8 cellular contexts compared by ENCODE assay signal in the genomic region with DNA sequence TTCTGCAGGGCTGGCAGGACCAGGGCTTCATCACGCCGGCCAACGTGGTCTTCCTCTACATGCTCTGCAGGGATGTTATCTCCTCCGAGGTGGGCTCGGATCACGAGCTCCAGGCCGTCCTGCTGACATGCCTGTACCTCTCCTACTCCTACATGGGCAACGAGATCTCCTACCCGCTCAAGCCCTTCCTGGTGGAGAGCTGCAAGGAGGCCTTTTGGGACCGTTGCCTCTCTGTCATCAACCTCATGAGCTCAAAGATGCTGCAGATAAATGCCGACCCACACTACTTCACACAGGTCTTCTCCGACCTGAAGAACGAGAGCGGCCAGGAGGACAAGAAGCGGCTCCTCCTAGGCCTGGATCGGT. TPM values are rescaled to one million over a fixed set of nuclear protein-coding genes. Genes with fewer than 3 reads are reported as not detected.
DNase-seq lines count a peak whose midpoint lies in the region; ATAC-seq, FAIRE-seq and TF ChIP-seq lines count a peak whose summit lies in the region.

No MANE protein-coding gene starts in this region.

- H3K27ac Mint-ChIP-seq in stimulated activated naive CD8-positive, alpha-beta T cell treated with anti-CD3 and anti-CD28 coated beads, Interleukin-15, Interleukin-2, amounts not matched to agents 100 ng/mL and 50 ng/mL, for 24 hours = peak overlapping the region; percentile 92
- H3K27ac Mint-ChIP-seq in activated T-helper 1 cell treated with anti-CD3 and anti-CD28 coated beads, Interleukin-12 subunit alpha, Interleukin-12 subunit beta, Interleukin-2, Interleukin-4 antibody, amounts not matched to agents 30 ng/mL and 10 ng/mL and 1 ng/mL, durations not matched to agents 14 hours and 24 hours and 36 hours = peak overlapping the region; percentile 48

- H3K4me2 ChIP-seq in keratinocyte (ENCODE audit: control insufficient read depth, extremely low read depth, insufficient read depth, low read depth, low read length) = peak overlapping the region; percentile 94

- WGBS in transverse colon (ENCODE audit: low coverage in 1 of 2), 2 donors = 82% methylated on average over 15 of the region's 16 CpGs; no CpG with 5 or more reads in 1 of the 2 donors

- H3K36me3 ChIP-seq in keratinocyte (ENCODE audit: control insufficient read depth in 2 of 2, extremely low read depth in 1 of 2, insufficient read depth in 2 of 2, low read length in 2 of 2) = peaks cover 13 to 25% of the 10 kb centered on the region in 2 experiments
- no peaks in the 10 kb centered on the region for H3K36me3 ChIP-seq in transverse colon
- H3K36me3 ChIP-seq in SJCRH30 = no peaks in the 10 kb centered on the region

- H4K20me1 ChIP-seq in keratinocyte (ENCODE audit: control insufficient read depth, extremely low read depth, insufficient read depth, low read length) = no peaks in the 10 kb centered on the region

- dilution Hi-C loops in keratinocyte (cut with MboI; ENCODE audit: extremely low pct_ligation_motif_present, low sequenced_read_pairs) = no loop called here

- H3K4me3 ChIP-seq in keratinocyte (ENCODE audit: control insufficient read depth in 2 of 3, extremely low read depth in 1 of 3, insufficient read depth in 2 of 3, low read depth in 1 of 3, low read length in 3 of 3) (peak overlapping the region; percentile 56 to 83 (median 79)), transverse colon (peak overlapping the region in 2 of 4 donors; percentile 58 to 59), SJCRH30 (no peak overlapping the region)

- H3K27me3 ChIP-seq in keratinocyte (ENCODE audit: control insufficient read depth, extremely low read depth, insufficient read depth, low read length) = no peaks in the 10 kb centered on the region
- no peaks in the 10 kb centered on the region for H3K27me3 ChIP-seq in transverse colon
- H3K27me3 ChIP-seq in SJCRH30 = no peaks in the 10 kb centered on the region

- intact Hi-C loops in activated T-helper 1 cell treated with anti-CD3 and anti-CD28 coated beads, Interleukin-12 subunit alpha, Interleukin-12 subunit beta, Interleukin-2, Interleukin-4 antibody, amounts not matched to agents 30 ng/mL and 10 ng/mL and 1 ng/mL, durations not matched to agents 14 hours and 24 hours and 36 hours (cut with micrococcal nuclease) = loop anchor here (10.0 kb wide), 1 partner anchor 387 kb away; a partner anchor contains a TSS
- intact Hi-C loops in transverse colon (cut with DNase I; ENCODE audit: low total_unique reads) = loop anchor here (10.0 kb wide), 1 partner anchor 267 kb away; no protein-coding TSS in a partner anchor

- H3K4me1 Mint-ChIP-seq in stimulated activated naive CD8-positive, alpha-beta T cell treated with anti-CD3 and anti-CD28 coated beads, Interleukin-15, Interleukin-2, amounts not matched to agents 100 ng/mL and 50 ng/mL, for 24 hours (ENCODE audit: low read depth) = peaks cover 60% of the 10 kb centered on the region
- peaks cover 37% of the 10 kb centered on the region for H3K4me1 Mint-ChIP-seq in activated T-helper 1 cell treated with anti-CD3 and anti-CD28 coated beads, Interleukin-12 subunit alpha, Interleukin-12 subunit beta, Interleukin-2, Interleukin-4 antibody, amounts not matched to agents 30 ng/mL and 10 ng/mL and 1 ng/mL, durations not matched to agents 14 hours and 24 hours and 36 hours (ENCODE audit: low read depth)

- no peak for TF ChIP-seq CTCF in keratinocyte (optimal IDR thresholded peaks at IDR 0.05 in 1 of 3, IDR thresholded peaks at IDR 0.05 in 1 of 3, conservative IDR thresholded peaks at IDR 0.05 in 1 of 3; ENCODE audit: extremely low read depth in 1 of 3, insufficient read depth in 2 of 3, low read length in 3 of 3)
- TF ChIP-seq CTCF in transverse colon (IDR thresholded peaks at IDR 0.05) = no peak

- TF ChIP-seq POLR2A in transverse colon (IDR thresholded peaks at IDR 0.05) = no peak

- H3K79me2 ChIP-seq in keratinocyte (ENCODE audit: control insufficient read depth, insufficient read depth, low read length) = peaks cover 37% of the 10 kb centered on the region

- H3K36me3 Mint-ChIP-seq in stimulated activated naive CD8-positive, alpha-beta T cell treated with anti-CD3 and anti-CD28 coated beads, Interleukin-15, Interleukin-2, amounts not matched to agents 100 ng/mL and 50 ng/mL, for 24 hours (ENCODE audit: low read depth) = peaks cover 35% of the 10 kb centered on the region
- H3K36me3 Mint-ChIP-seq in activated T-helper 1 cell treated with anti-CD3 and anti-CD28 coated beads, Interleukin-12 subunit alpha, Interleukin-12 subunit beta, Interleukin-2, Interleukin-4 antibody, amounts not matched to agents 30 ng/mL and 10 ng/mL and 1 ng/mL, durations not matched to agents 14 hours and 24 hours and 36 hours (ENCODE audit: low read depth) = peaks cover 19% of the 10 kb centered on the region

- no peak for FAIRE-seq in keratinocyte (lab: Jason Lieb, UNC)

- no peaks in the 10 kb centered on the region for H3K9me3 ChIP-seq in keratinocyte (ENCODE audit: control insufficient read depth, low read depth, low read length)
- no peaks in the 10 kb centered on the region for H3K9me3 ChIP-seq in transverse colon
- no peaks in the 10 kb centered on the region for H3K9me3 ChIP-seq in SJCRH30 (replicated peaks)

- H3K4me1 ChIP-seq in keratinocyte (ENCODE audit: control insufficient read depth, extremely low read depth, insufficient read depth, low read length) (peaks cover 46% of the 10 kb centered on the region), transverse colon (peaks cover 0 to 23% (median 11%) of the 10 kb centered on the region in 4 donors), SJCRH30 (peaks cover 8% of the 10 kb centered on the region; the same call in 1 of the 2 replicates)

- ATAC-seq in stimulated activated naive CD8-positive, alpha-beta T cell treated with anti-CD3 and anti-CD28 coated beads, Interleukin-15, Interleukin-2, amounts not matched to agents 100 U/mL and 50 U/mL, for 24 hours = no peak
- no peak for ATAC-seq in GM19463 (IDR thresholded peaks at IDR 0.05; ENCODE audit: unreplicated experiment)

- H3K9ac ChIP-seq in keratinocyte (ENCODE audit: control insufficient read depth, extremely low read depth, insufficient read depth, low read length) = no peak overlapping the region

- no peak overlapping the region for H3K27ac ChIP-seq in keratinocyte (ENCODE audit: control insufficient read depth, insufficient read depth, low read length)
- no peak overlapping the region for H3K27ac ChIP-seq in transverse colon
- no peak overlapping the region for H3K27ac ChIP-seq in SJCRH30

- no peak for TF ChIP-seq EP300 in transverse colon (IDR thresholded peaks at IDR 0.05; ENCODE audit: low read depth)

- peak overlapping the region; percentile 98 for H3K4me3 Mint-ChIP-seq in stimulated activated naive CD8-positive, alpha-beta T cell treated with anti-CD3 and anti-CD28 coated beads, Interleukin-15, Interleukin-2, amounts not matched to agents 100 ng/mL and 50 ng/mL, for 24 hours
- peak overlapping the region; percentile 80 for H3K4me3 Mint-ChIP-seq in activated T-helper 1 cell treated with anti-CD3 and anti-CD28 coated beads, Interleukin-12 subunit alpha, Interleukin-12 subunit beta, Interleukin-2, Interleukin-4 antibody, amounts not matched to agents 30 ng/mL and 10 ng/mL and 1 ng/mL, durations not matched to agents 14 hours and 24 hours and 36 hours

- H3K27me3 Mint-ChIP-seq in stimulated activated naive CD8-positive, alpha-beta T cell treated with anti-CD3 and anti-CD28 coated beads, Interleukin-15, Interleukin-2, amounts not matched to agents 100 ng/mL and 50 ng/mL, for 24 hours = no peaks in the 10 kb centered on the region
- H3K27me3 Mint-ChIP-seq in activated T-helper 1 cell treated with anti-CD3 and anti-CD28 coated beads, Interleukin-12 subunit alpha, Interleukin-12 subunit beta, Interleukin-2, Interleukin-4 antibody, amounts not matched to agents 30 ng/mL and 10 ng/mL and 1 ng/mL, durations not matched to agents 14 hours and 24 hours and 36 hours (ENCODE audit: insufficient read depth) = peaks cover 3% of the 10 kb centered on the region

- DNase-seq in stimulated activated naive CD8-positive, alpha-beta T cell treated with anti-CD3 and anti-CD28 coated beads, Interleukin-15, Interleukin-2, amounts not matched to agents 100 U/mL and 50 U/mL, for 24 hours = no peak
- DNase-seq in activated T-helper 1 cell treated with anti-CD3 and anti-CD28 coated beads, Interleukin-12 subunit alpha, Interleukin-12 subunit beta, Interleukin-2, Interleukin-4 antibody, amounts not matched to agents 30 ng/mL and 10 ng/mL and 1 ng/mL, durations not matched to agents 14 hours and 24 hours and 36 hours (ENCODE audit: low spot score) = no peak
- DNase-seq in keratinocyte (ENCODE audit: low read depth, low spot score) (no peak), transverse colon (no peak), SJCRH30 (no peak)
- no peak for DNase-seq in stimulated activated CD4-positive, alpha-beta T cell treated with anti-CD3 and anti-CD28 coated beads, Interleukin-4, amount 100 ng/mL, for 24 hours

- peaks cover 9% of the 10 kb centered on the region for H3K9me1 ChIP-seq in keratinocyte (ENCODE audit: control insufficient read depth, extremely low read depth, insufficient read depth, low read length)

- H2AFZ ChIP-seq in keratinocyte (ENCODE audit: control insufficient read depth, low read length) = no peak overlapping the region

- in situ Hi-C loops in transverse colon (cut with MboI; ENCODE audit: low pct_ligation_motif_present in 1 of 4, low pct_unique_long_range_greater_than_20kb in 1 of 4, low sequenced_read_pairs in 3 of 4) = loop anchor here in 2 of 4 donors (25.0 kb wide), 2 partner anchors 274 to 424 kb away; no protein-coding TSS in a partner anchor

- H3K9me3 Mint-ChIP-seq in stimulated activated naive CD8-positive, alpha-beta T cell treated with anti-CD3 and anti-CD28 coated beads, Interleukin-15, Interleukin-2, amounts not matched to agents 100 ng/mL and 50 ng/mL, for 24 hours = no peaks in the 10 kb centered on the region
- no peaks in the 10 kb centered on the region for H3K9me3 Mint-ChIP-seq in activated T-helper 1 cell treated with anti-CD3 and anti-CD28 coated beads, Interleukin-12 subunit alpha, Interleukin-12 subunit beta, Interleukin-2, Interleukin-4 antibody, amounts not matched to agents 30 ng/mL and 10 ng/mL and 1 ng/mL, durations not matched to agents 14 hours and 24 hours and 36 hours

RNA-seq across cellular contexts. Expression of a gene that starts 1.4 kb away (rescaled TPM):
- total RNA-seq in activated T-helper 1 cell treated with anti-CD3 and anti-CD28 coated beads, Interleukin-12 subunit alpha, Interleukin-12 subunit beta, Interleukin-2, Interleukin-4 antibody, amounts not matched to agents 30 ng/mL and 10 ng/mL and 1 ng/mL, durations not matched to agents 14 hours and 24 hours and 36 hours = 6.1 and 7.1 TPM in 2 replicates
- 2.4 to 4.9 TPM (median 2.9 TPM) in 3 replicates for polyA plus RNA-seq in keratinocyte
- 2.4 TPM for polyA plus RNA-seq in keratinocyte (2011; ENCODE audit: low read depth)
- 1.9 and 2.3 TPM in 2 replicates for polyA plus RNA-seq in keratinocyte (2011; cell fraction: cytosol; rRNA removed)
- polyA plus RNA-seq in keratinocyte (2011; cell fraction: nucleus; rRNA removed) = 6.7 and 7.0 TPM in 2 replicates
- 5.8 and 5.9 TPM in 2 replicates for polyA plus RNA-seq in keratinocyte (2012; ENCODE audit: low replicate concordance)
- polyA minus RNA-seq in keratinocyte = 3.9 to 6.2 TPM (median 4.1 TPM) in 3 replicates
- 8.1 TPM for polyA minus RNA-seq in keratinocyte (2011; cell fraction: cytosol; rRNA and poly(A)+ RNA removed)
- 5.1 and 8.2 TPM in 2 replicates for polyA minus RNA-seq in keratinocyte (2011; cell fraction: nucleus; rRNA and poly(A)+ RNA removed)
- total RNA-seq in transverse colon = 10 to 100 TPM in 1 of 4 donors, 1 to 10 TPM in 3; 1.3 to 41.2 (median 2.4) TPM
- total RNA-seq in SJCRH30 (2014; rRNA removed; shearing (Covaris generic)) = 3.6 and 4.7 TPM in 2 replicates

RNA-seq across cellular contexts. Expression of a gene that starts 43.9 kb away (rescaled TPM):
- total RNA-seq in activated T-helper 1 cell treated with anti-CD3 and anti-CD28 coated beads, Interleukin-12 subunit alpha, Interleukin-12 subunit beta, Interleukin-2, Interleukin-4 antibody, amounts not matched to agents 30 ng/mL and 10 ng/mL and 1 ng/mL, durations not matched to agents 14 hours and 24 hours and 36 hours = 190 and 198 TPM in 2 replicates
- polyA plus RNA-seq in keratinocyte = 85.5 to 121 TPM (median 103 TPM) in 3 replicates
- 123 TPM for polyA plus RNA-seq in keratinocyte (2011; ENCODE audit: low read depth)
- 65.1 and 85.6 TPM in 2 replicates for polyA plus RNA-seq in keratinocyte (2011; cell fraction: cytosol; rRNA removed)
- 72.5 and 77.3 TPM in 2 replicates for polyA plus RNA-seq in keratinocyte (2011; cell fraction: nucleus; rRNA removed)
- 88.6 and 123 TPM in 2 replicates for polyA plus RNA-seq in keratinocyte (2012; ENCODE audit: low replicate concordance)
- 94.2 to 160 TPM (median 129 TPM) in 3 replicates for polyA minus RNA-seq in keratinocyte
- polyA minus RNA-seq in keratinocyte (2011; cell fraction: cytosol; rRNA and poly(A)+ RNA removed) = 88.8 TPM
- polyA minus RNA-seq in keratinocyte (2011; cell fraction: nucleus; rRNA and poly(A)+ RNA removed) = 40.2 and 74.0 TPM in 2 replicates
- 100 to 1,000 TPM in 1 of 4 donors, 10 to 100 TPM in 3; 20.9 to 238 (median 62.3) TPM for total RNA-seq in transverse colon
- 172 and 173 TPM in 2 replicates for total RNA-seq in SJCRH30 (2014; rRNA removed; shearing (Covaris generic))
